ENCODE assay signal across 20 cellular contexts in the genomic region with DNA sequence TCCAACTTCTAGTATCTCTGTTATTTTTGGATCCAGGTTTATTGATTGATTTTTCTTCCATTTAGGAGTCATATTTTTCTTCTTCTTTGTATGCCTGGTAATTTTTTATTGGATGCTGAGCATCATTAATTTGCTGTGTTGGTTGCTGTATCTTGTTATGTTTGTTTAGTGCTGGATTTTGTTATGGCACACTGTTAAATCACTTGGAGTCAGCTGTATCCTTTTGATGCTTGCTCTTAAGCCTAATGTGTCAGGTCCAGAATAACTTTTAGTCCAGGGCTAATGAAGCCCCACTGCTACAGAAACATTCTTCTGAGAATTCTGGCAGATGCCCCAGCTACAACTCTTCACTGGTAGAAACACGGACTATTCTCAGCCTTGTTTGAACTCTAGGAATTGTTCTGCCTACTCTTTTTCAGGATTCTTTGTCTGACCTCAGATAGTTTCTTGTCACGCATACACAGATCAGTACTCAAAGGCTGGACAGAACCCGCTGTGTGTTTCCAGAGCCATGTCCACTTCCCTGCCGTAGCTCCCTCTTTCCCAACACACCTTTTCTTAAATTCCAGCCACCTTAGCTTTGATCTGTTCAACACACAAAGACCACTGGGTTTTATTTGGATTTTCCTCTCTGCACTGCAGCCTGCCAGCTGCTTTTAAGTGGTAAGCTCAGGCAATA.
"Had no signal": no experiment of that assay in that cellular context is flagged by ENCODE, and none has a peak within 500 bp of the region (broad histone marks: within the 10 kb centered on the region; RNA-seq: fewer than 3 reads in every experiment).

No MANE protein-coding gene starts in this region.

- DNase-seq: activated B cell treated with CpG ODN at 0.5 μM for 24 hours; activated CD4-positive, alpha-beta memory T cell treated with anti-CD3 and anti-CD28 coated beads for 36 hours; activated CD4-positive, alpha-beta T cell treated with anti-CD3 and anti-CD28 coated beads for 4 hours; activated gamma-delta T cell treated with Interleukin-2 at 50 U/mL for 16 hours; activated naive CD8-positive, alpha-beta T cell treated with anti-CD3 and anti-CD28 coated beads for 36 hours; activated T-cell treated with anti-CD3 and anti-CD28 coated beads for 4 hours; amygdala; body of pancreas; effector memory CD8-positive, alpha-beta T cell; foreskin fibroblast; hippocampal formation; lower lobe of right lung; occipital lobe; posterior cingulate gyrus; retina; stimulated activated CD4-positive, alpha-beta T cell treated with anti-CD3 and anti-CD28 coated beads, Interleukin-2, amount 100 ng/mL, for 24 hours; stimulated activated naive CD8-positive, alpha-beta T cell treated with anti-CD3 and anti-CD28 coated beads, Interleukin-15, Interleukin-2, amounts not matched to agents 100 U/mL and 50 U/mL, for 24 hours; trophoblast cell had no signal

- H3K9me3 ChIP-seq: body of pancreas, lower lobe of right lung, suprapubic skin, vagina had no signal

- H3K4me1 ChIP-seq: suprapubic skin, vagina had no signal

- H3K27me3 ChIP-seq: body of pancreas, suprapubic skin, vagina had no signal

- H3K27ac ChIP-seq: body of pancreas, lower lobe of right lung, suprapubic skin, vagina had no signal

- H3K36me3 ChIP-seq: lower lobe of right lung, suprapubic skin, vagina had no signal

- H3K4me3 ChIP-seq: body of pancreas, lower lobe of right lung, suprapubic skin, vagina had no signal
